ENCODE assay signal across 28 cellular contexts in the genomic region with DNA sequence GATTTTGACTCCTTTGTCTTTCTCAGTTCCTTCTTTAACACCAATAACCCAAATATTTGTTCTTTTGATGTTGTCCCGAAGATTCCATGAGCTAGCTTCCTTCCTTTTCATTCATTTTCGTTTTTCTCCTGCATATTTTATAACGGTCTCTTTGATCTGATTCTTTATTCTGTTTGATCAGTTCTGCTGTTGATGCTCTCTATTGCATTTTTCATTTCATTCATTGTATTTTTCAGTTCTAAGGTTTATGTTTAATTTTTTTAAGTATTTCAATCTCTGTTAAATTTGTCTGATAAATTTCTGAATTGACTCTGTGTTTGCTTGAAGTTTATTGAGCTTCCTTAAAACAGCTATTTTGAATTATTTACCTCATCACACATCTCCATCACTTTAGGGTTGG.
"Had no signal": no experiment of that assay in that cellular context is flagged by ENCODE, and none has a peak within 500 bp of the region (broad histone marks: within the 10 kb centered on the region; RNA-seq: fewer than 3 reads in every experiment).

No MANE protein-coding gene starts in this region.

- H3K27me3 ChIP-seq: brain microvascular endothelial cell, cardiac muscle cell, Peyer's patch, SJSA1 had no signal

- H3K4me3 ChIP-seq: cardiac muscle cell, Peyer's patch, SJSA1 had no signal

- DNase-seq: activated CD4-positive, alpha-beta T cell treated with anti-CD3 and anti-CD28 coated beads for 4 hours; activated CD4-positive, alpha-beta T cell treated with anti-CD3 and anti-CD28 coated beads, Interleukin-2, amount 50 U/mL, for 4 hours; activated CD8-positive, alpha-beta memory T cell treated with anti-CD3 and anti-CD28 coated beads, Interleukin-2, amount 50 U/mL, for 48 hours; activated CD8-positive, alpha-beta T cell treated with anti-CD3 and anti-CD28 coated beads, Interleukin-2, amount 10 ng/mL, durations not matched to agents 7 days and 5 days; activated effector memory CD4-positive, alpha-beta T cell treated with Interleukin-2 at 50 U/mL for 16 hours; activated naive CD4-positive, alpha-beta T cell treated with Interleukin-2 at 50 U/mL for 16 hours; activated naive CD8-positive, alpha-beta T cell treated with anti-CD3 and anti-CD28 coated beads, Interleukin-2, amount 50 U/mL, for 24 hours; activated T-cell treated with anti-CD3 and anti-CD28 coated beads, Interleukin-2, amount 50 U/mL, for 1 hour; brain microvascular endothelial cell; KG1; NCI-H1092; NCI-H1417; NCI-H2029; NCI-H2107; NCI-H2171 treated with DMSO at 0.1 percent for 48 hours; NCI-H226; NCI-H526; NCI-H774; NK-92 treated with Interleukin-12 subunit alpha and Interleukin-12 subunit beta, amount 100 ng/mL, for 24 hours; Peyer's patch; SHP77; SW 1271 had no signal

- H3K27me3 Mint-ChIP-seq: activated naive CD8-positive, alpha-beta T cell treated with anti-CD3 and anti-CD28 coated beads, Interleukin-2, amount 50 U/mL, for 24 hours had no signal

- ATAC-seq: activated CD4-positive, CD25-positive, alpha-beta regulatory T cell treated with anti-CD3 and anti-CD28 coated beads, Interleukin-2, amount 50 U/mL, for 24 hours; activated CD8-positive, alpha-beta T cell treated with anti-CD3 and anti-CD28 coated beads, Interleukin-2, amount 10 ng/mL, durations not matched to agents 7 days and 5 days; activated naive CD4-positive, alpha-beta T cell treated with anti-CD3 and anti-CD28 coated beads, Interleukin-2, amount 50 U/mL, for 72 hours; activated naive CD8-positive, alpha-beta T cell treated with anti-CD3 and anti-CD28 coated beads, Interleukin-2, amount 50 U/mL, for 24 hours; SK-N-SH treated with all-trans-retinoic acid at 6 μM for 48 hours had no signal

- H3K27ac Mint-ChIP-seq: activated CD8-positive, alpha-beta T cell treated with anti-CD3 and anti-CD28 coated beads, Interleukin-2, amount 10 ng/mL, durations not matched to agents 7 days and 5 days; activated naive CD4-positive, alpha-beta T cell treated with anti-CD3 and anti-CD28 coated beads, Interleukin-2, amount 50 U/mL, for 72 hours; activated naive CD8-positive, alpha-beta T cell treated with anti-CD3 and anti-CD28 coated beads, Interleukin-2, amount 50 U/mL, for 24 hours; T-helper 2 cell treated with Interferon-gamma antibody and Interleukin-4, amounts not matched to agents 5 μg/mL and 100 μg/mL, for 36 hours had no signal

- H3K4me1 Mint-ChIP-seq: activated naive CD8-positive, alpha-beta T cell treated with anti-CD3 and anti-CD28 coated beads, Interleukin-2, amount 50 U/mL, for 24 hours had no signal

- H3K4me3 Mint-ChIP-seq: activated CD8-positive, alpha-beta T cell treated with anti-CD3 and anti-CD28 coated beads, Interleukin-2, amount 10 ng/mL, durations not matched to agents 7 days and 5 days; activated naive CD8-positive, alpha-beta T cell treated with anti-CD3 and anti-CD28 coated beads, Interleukin-2, amount 50 U/mL, for 24 hours; T-helper 2 cell treated with Interferon-gamma antibody and Interleukin-4, amounts not matched to agents 5 μg/mL and 100 μg/mL, for 36 hours had no signal

- H3K27ac ChIP-seq: brain microvascular endothelial cell, cardiac muscle cell, Peyer's patch, SJSA1 had no signal

- H3K36me3 ChIP-seq: brain microvascular endothelial cell, cardiac muscle cell, Peyer's patch, SJSA1 had no signal

- H3K4me1 ChIP-seq: Peyer's patch, SJSA1 had no signal
